In genomic region chr9:3475300-3476020, GRCh38 we compare ENCODE assay signal across 1 cellular context.
TF ChIP-seq lines count a peak whose summit lies in the region.

No MANE protein-coding gene starts in this region.

TF ChIP-seq in HepG2, 621 proteins besides CTCF, POLR2A, EP300 and RAD21:
- TF ChIP-seq TCF12 (IDR thresholded peaks at IDR 0.05) = no peak
- no peak for TF ChIP-seq TCF12 (CRISPR knock-in tag; IDR thresholded peaks at IDR 0.05)
- TF ChIP-seq SP1 (IDR thresholded peaks at IDR 0.05) = no peak
- no peak for TF ChIP-seq SP1 (CRISPR knock-in tag; IDR thresholded peaks at IDR 0.05)
- TF ChIP-seq HOMEZ (CRISPR knock-in tag; IDR thresholded peaks at IDR 0.05; ENCODE audit: low read depth) = peak; percentile 97
- TF ChIP-seq JUNB (CRISPR knock-in tag; IDR thresholded peaks at IDR 0.05; ENCODE audit: borderline replicate concordance) = 0 out of 2 replicates have a peak, but pooled peaks have one; percentile 33
- no peak for TF ChIP-seq SETDB1 (CRISPR knock-in tag; IDR thresholded peaks at IDR 0.05; ENCODE audit: borderline replicate concordance)
- no peak for TF ChIP-seq SMAD1 (CRISPR knock-in tag; IDR thresholded peaks at IDR 0.05; ENCODE audit: borderline replicate concordance, low read depth)
- peak; percentile 48; the same call in 1 of the 2 replicates for TF ChIP-seq ARID5B (CRISPR knock-in tag; IDR thresholded peaks at IDR 0.05)
- TF ChIP-seq ZNF776 (CRISPR knock-in tag; IDR thresholded peaks at IDR 0.05) = no peak
- TF ChIP-seq RBFOX2 (IDR thresholded peaks at IDR 0.05; ENCODE audit: low read depth, low read length) = no peak
- peak; percentile 97 for TF ChIP-seq FOSL2 (CRISPR knock-in tag; IDR thresholded peaks at IDR 0.05)
- no peak for TF ChIP-seq ZIK1 (CRISPR knock-in tag; IDR thresholded peaks at IDR 0.05; ENCODE audit: borderline replicate concordance, low read depth)
- 0 out of 2 replicates have a peak, but pooled peaks have one; percentile 21 for TF ChIP-seq TFE3 (CRISPR knock-in tag; IDR thresholded peaks at IDR 0.05)
- no peak for TF ChIP-seq TAF15 (IDR thresholded peaks at IDR 0.05; ENCODE audit: low read depth, low read length, poor library complexity, severe bottlenecking)
- 0 out of 2 replicates have a peak, but pooled peaks have one; percentile 29 for TF ChIP-seq GATAD2A (CRISPR knock-in tag; IDR thresholded peaks at IDR 0.05)
- TF ChIP-seq PBX2 (CRISPR knock-in tag; IDR thresholded peaks at IDR 0.05) = peak; percentile 76
- no peak for TF ChIP-seq TFDP1 (CRISPR knock-in tag; IDR thresholded peaks at IDR 0.05; ENCODE audit: borderline replicate concordance)
- peak; percentile 59; the same call in 1 of the 2 replicates for TF ChIP-seq FOSL1 (CRISPR knock-in tag; IDR thresholded peaks at IDR 0.05; ENCODE audit: borderline replicate concordance)
- TF ChIP-seq BHLHE40 (IDR thresholded peaks at IDR 0.05; ENCODE audit: low read length) = peak; percentile 45; the same call in 1 of the 2 replicates
- peak; percentile 61; the same call in 1 of the 2 replicates for TF ChIP-seq JUND (CRISPR knock-in tag; IDR thresholded peaks at IDR 0.05)
- TF ChIP-seq ZBTB33 (CRISPR knock-in tag; IDR thresholded peaks at IDR 0.05) = peak; percentile 93
- TF ChIP-seq USF2 (IDR thresholded peaks at IDR 0.05; ENCODE audit: low read depth, low read length) = peak; percentile 47
- peak; percentile 69; the same call in 1 of the 2 replicates for TF ChIP-seq USF2 (CRISPR knock-in tag; IDR thresholded peaks at IDR 0.05; ENCODE audit: borderline replicate concordance)
- TF ChIP-seq ZXDC (CRISPR knock-in tag; IDR thresholded peaks at IDR 0.05) = no peak
- TF ChIP-seq ZNF496 (CRISPR knock-in tag; IDR thresholded peaks at IDR 0.05; ENCODE audit: insufficient replicate concordance) = no peak
- peak; percentile 65 for TF ChIP-seq PPARG (CRISPR knock-in tag; conservative IDR thresholded peaks at IDR 0.05)
- TF ChIP-seq JUN (CRISPR knock-in tag; IDR thresholded peaks at IDR 0.05) = 0 out of 2 replicates have a peak, but pooled peaks have one; percentile 33
- no peak for TF ChIP-seq SIX1 (CRISPR knock-in tag; IDR thresholded peaks at IDR 0.05; ENCODE audit: borderline replicate concordance)
- TF ChIP-seq GFI1 (CRISPR knock-in tag; IDR thresholded peaks at IDR 0.05; ENCODE audit: borderline replicate concordance) = no peak
- TF ChIP-seq ZMYM4 (CRISPR knock-in tag; IDR thresholded peaks at IDR 0.05) = peak; percentile 53; the same call in 1 of the 2 replicates
- TF ChIP-seq POGZ (CRISPR knock-in tag; IDR thresholded peaks at IDR 0.05) = peak; percentile 76
